In the genomic region with DNA sequence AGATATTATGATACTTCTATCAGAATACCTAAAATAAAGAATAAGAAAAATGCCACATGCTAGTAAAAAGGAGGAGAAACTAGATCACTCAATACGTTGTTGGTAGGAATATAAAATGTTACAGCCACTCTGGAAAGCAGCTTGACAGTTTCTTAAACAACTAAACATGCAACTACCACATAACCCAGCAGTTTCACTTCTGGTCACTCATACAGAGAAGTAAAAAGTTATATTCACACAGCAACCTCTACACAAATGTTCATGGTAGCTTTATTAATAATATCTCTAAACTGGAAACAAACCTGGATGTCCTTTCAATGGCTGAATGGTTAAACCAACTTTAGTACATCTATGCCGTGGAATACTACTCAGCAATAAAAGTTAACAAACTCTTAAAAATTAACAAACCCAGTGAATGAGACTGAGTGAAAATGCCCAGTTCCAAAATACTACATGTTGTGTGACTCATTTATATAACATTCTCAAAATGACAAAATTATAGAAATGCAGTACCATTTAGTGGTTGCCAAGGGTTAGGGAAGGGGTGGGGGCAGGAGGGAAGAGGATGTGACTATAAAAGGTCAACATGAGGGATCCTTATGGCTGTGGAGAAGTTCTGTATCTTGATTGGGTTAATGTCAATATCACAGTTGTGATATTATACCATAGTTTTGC, we compare ENCODE assay signal across 12 cellular contexts.
DNase-seq lines count a peak whose midpoint lies in the region; ATAC-seq, FAIRE-seq and TF ChIP-seq lines count a peak whose summit lies in the region.
"Had no signal": no experiment of that assay in that cellular context is flagged by ENCODE, and none has a peak within 500 bp of the region (broad histone marks: within the 10 kb centered on the region; RNA-seq: fewer than 3 reads in every experiment).

No MANE protein-coding gene starts in this region.

- H3K4me1 Mint-ChIP-seq in Calu3 (ENCODE audit: low read depth, unreplicated experiment) = no peaks in the 10 kb centered on the region
- H3K4me1 Mint-ChIP-seq: neural crest cell had no signal

- intact Hi-C loops in Calu3 (cut with micrococcal nuclease; ENCODE audit: unreplicated experiment) = no loop called here

- DNase-seq in GM12891 (ENCODE audit: insufficient read length, low spot score) = no peak
- DNase-seq in Kasumi-1 (lab: John Stamatoyannopoulos, UW) = no peak
- DNase-seq in NCI-H69 (lab: John Stamatoyannopoulos, UW) = no peak
- no peak for DNase-seq in Calu3
- DNase-seq in stimulated activated CD4-positive, alpha-beta T cell treated with anti-CD3 and anti-CD28 coated beads, Interleukin-2, amount 100 ng/mL, for 48 hours = no peak
- DNase-seq: activated naive CD4-positive, alpha-beta T cell treated with anti-CD3 and anti-CD28 coated beads for 36 hours; NCI-H748 treated with DMSO at 0.1 percent for 48 hours; spleen had no signal

- FAIRE-seq in GM12891 (lab: Jason Lieb, UNC) = peak; percentile 51

- CTCF ChIA-PET in Calu3 (lab: Charles Lee) = no interaction called here

- no peaks in the 10 kb centered on the region for H3K27me3 Mint-ChIP-seq in Calu3 (ENCODE audit: unreplicated experiment)

- no peak for TF ChIP-seq POLR2A in GM12891 (IDR thresholded peaks at IDR 0.05; ENCODE audit: low read depth, low read length)

- TF ChIP-seq CTCF in Calu3 (IDR thresholded peaks at IDR 0.05; ENCODE audit: unreplicated experiment) = no peak

- H3K36me3 Mint-ChIP-seq in Calu3 (ENCODE audit: insufficient read depth, unreplicated experiment) = no peaks in the 10 kb centered on the region

- ATAC-seq in GM19372 (IDR thresholded peaks at IDR 0.05; ENCODE audit: low read depth, unreplicated experiment) = peak; percentile 86
- ATAC-seq in HG02678 (IDR thresholded peaks at IDR 0.05; ENCODE audit: unreplicated experiment) = peak; percentile 86
- ATAC-seq in HG03432 (IDR thresholded peaks at IDR 0.05; ENCODE audit: unreplicated experiment) = peak; percentile 97

- BruUV-seq in Calu3 (replicated peaks; lab: Mats Ljungman, UMichigan) = no TSS peak

- H3K9me3 Mint-ChIP-seq in Calu3 (ENCODE audit: low read depth, unreplicated experiment) = peaks cover 7% of the 10 kb centered on the region

- H3K4me3 Mint-ChIP-seq in Calu3 (ENCODE audit: low read depth, unreplicated experiment) = no peak overlapping the region
- H3K4me3 Mint-ChIP-seq: activated naive CD4-positive, alpha-beta T cell treated with anti-CD3 and anti-CD28 coated beads for 36 hours; neural crest cell had no signal

- no peak overlapping the region for H3K27ac Mint-ChIP-seq in Calu3 (ENCODE audit: unreplicated experiment)
- H3K27ac Mint-ChIP-seq: activated naive CD4-positive, alpha-beta T cell treated with anti-CD3 and anti-CD28 coated beads for 36 hours had no signal

TF ChIP-seq in GM12891, 5 proteins besides CTCF, POLR2A, EP300 and RAD21:
- TF ChIP-seq POLR2AphosphoS5 (IDR thresholded peaks at IDR 0.05; ENCODE audit: low read depth, low read length) (no peak), SPI1 (IDR thresholded peaks at IDR 0.05; ENCODE audit: low read depth, low read length) (peak; percentile 30; the same call in 1 of the 2 replicates)
TF ChIP-seq in GM12891: peak in this region for 1.
